Comparison of ENCODE assay signal across 19 cellular contexts in the genomic region with DNA sequence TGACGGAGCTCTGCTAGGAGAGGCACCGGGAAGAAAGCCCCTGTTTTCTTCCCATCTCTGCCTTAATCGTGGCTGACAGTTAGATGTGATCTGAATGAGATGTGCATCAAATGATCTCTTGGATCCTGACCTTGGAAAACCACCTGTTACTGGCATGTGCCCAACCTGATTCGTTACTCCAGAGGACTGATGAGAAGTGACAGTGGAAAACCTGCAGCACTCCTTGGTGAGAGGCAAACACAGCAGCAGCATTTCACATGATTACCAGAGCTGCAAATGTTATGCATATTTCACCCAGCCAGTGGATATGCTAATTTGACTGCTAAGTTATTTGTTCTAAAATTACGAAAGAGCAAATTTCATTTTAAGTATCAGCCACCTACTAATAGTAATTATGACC.
"Had no signal": no experiment of that assay in that cellular context is flagged by ENCODE, and none has a peak within 500 bp of the region (broad histone marks: within the 10 kb centered on the region; RNA-seq: fewer than 3 reads in every experiment).

No MANE protein-coding gene starts in this region.

- H3K27ac ChIP-seq: VCaP had no signal

- ATAC-seq: K562, PC-3 had no signal

- DNase-seq: activated CD4-positive, alpha-beta memory T cell treated with anti-CD3 and anti-CD28 coated beads for 36 hours; activated CD4-positive, alpha-beta T cell treated with anti-CD3 and anti-CD28 coated beads, Interleukin-2, amount 10 ng/mL, durations not matched to agents 7 days and 5 days; activated CD4-positive, CD25-positive, alpha-beta regulatory T cell; activated gamma-delta T cell treated with Interleukin-2 at 50 U/mL for 16 hours; activated naive CD4-positive, alpha-beta T cell treated with anti-CD3 and anti-CD28 coated beads, Interleukin-2, amount 10 ng/mL, durations not matched to agents 7 days and 5 days; activated naive CD8-positive, alpha-beta T cell treated with anti-CD3 and anti-CD28 coated beads for 36 hours; activated T-cell treated with anti-CD3 and anti-CD28 coated beads for 4 hours; activated T-cell treated with anti-CD3 and anti-CD28 coated beads, Interleukin-2, amount 50 U/mL, for 48 hours; Karpas-422; MM.1S; NCI-H1694 treated with DMSO at 0.1 percent for 48 hours; NCI-H2029 treated with DMSO at 0.1 percent for 48 hours; NCI-H446 treated with DMSO at 0.1 percent for 48 hours; NCI-H524 treated with DMSO at 0.1 percent for 48 hours; PC-3; SHP77; T-helper 1 cell had no signal
